12 cellular contexts compared by ENCODE assay signal in the genomic region with DNA sequence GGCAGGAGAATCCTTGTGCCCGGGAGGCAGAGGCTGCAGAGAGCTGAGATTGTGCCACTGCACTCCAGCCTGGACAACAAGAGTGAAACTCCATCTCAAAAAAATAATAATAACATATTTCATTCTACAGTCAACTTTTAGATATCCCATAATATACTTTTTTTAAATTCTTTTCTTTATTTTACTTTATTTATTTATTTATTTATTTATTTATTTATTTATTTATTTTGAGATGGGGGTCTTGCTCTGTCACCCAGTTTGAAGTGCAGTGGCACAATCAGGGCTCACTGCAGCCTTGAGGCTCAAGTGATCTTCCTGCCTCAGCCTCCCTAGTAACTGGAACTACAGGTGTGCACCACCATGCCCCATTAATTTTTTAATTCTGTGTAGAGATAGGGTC. TPM values are rescaled to one million over a fixed set of nuclear protein-coding genes. Genes with fewer than 3 reads are reported as not detected.
"Had no signal": no experiment of that assay in that cellular context is flagged by ENCODE, and none has a peak within 500 bp of the region (broad histone marks: within the 10 kb centered on the region; RNA-seq: fewer than 3 reads in every experiment).

No MANE protein-coding gene starts in this region.

RNA-seq across cellular contexts. Expression of a gene that starts 3.9 kb away (rescaled TPM):
- total RNA-seq: left cardiac atrium; left lobe of liver; left ventricle myocardium inferior; left ventricle myocardium superior; liver; lower leg skin; lower lobe of right lung; lung microvascular endothelial cell; mesenteric fat pad; myocyte; naive thymus-derived CD4-positive, alpha-beta T cell had no signal
- polyA plus RNA-seq: keratinocyte had no signal
